9 cellular contexts compared by ENCODE assay signal in the genomic region with DNA sequence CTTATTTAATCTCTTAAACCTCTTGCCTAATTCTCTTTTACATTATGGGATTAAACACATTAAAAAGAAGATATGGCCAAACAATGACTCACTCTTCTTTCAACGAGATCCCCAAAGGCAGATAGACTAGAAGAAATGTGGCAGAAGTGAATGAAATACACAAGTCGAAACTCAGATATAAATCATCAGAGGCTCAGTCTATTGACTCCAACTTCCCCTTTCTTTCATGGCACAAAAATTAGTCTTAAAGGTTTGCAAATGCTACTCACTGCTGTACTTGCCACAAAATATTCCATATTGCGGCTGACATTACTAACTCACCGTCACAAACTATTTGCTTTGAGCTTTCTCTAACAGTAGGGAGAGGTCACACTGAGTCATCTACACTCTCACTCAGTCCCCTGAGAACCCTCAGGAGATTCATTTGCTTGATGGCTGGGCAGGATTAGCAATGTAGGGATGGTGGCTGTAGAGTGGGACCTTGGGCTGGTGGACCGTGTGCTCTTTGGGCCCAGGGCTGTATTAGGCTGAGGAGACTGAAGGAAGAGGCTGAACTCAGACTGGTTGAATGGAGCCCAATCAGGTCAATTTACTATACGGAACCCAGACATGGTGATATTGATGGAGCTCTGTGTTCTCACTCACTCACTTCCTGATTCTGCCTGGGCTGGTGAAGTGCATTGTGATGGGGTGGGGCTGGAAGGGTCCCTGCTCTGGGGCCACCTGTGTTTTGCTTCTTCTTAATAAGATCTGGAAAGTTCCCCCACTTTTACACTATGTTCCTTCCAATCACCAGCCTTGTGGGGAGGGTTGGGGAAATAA. TPM values are rescaled to one million over a fixed set of nuclear protein-coding genes. Genes with fewer than 3 reads are reported as not detected.
A peak's percentile ranks its signal among the peaks of the same experiment; 100 is the strongest.
DNase-seq lines count a peak whose midpoint lies in the region; ATAC-seq and TF ChIP-seq lines count a peak whose summit lies in the region.
"Had no signal": no experiment of that assay in that cellular context is flagged by ENCODE, and none has a peak within 500 bp of the region (broad histone marks: within the 10 kb centered on the region; RNA-seq: fewer than 3 reads in every experiment).

No MANE protein-coding gene starts in this region.

- H3K4me3 ChIP-seq in epithelial cell of esophagus (ENCODE audit: low read length) (no peak overlapping the region), heart left ventricle (no peak overlapping the region)

- H3K9me3 ChIP-seq in heart left ventricle, result peaks cover 0 to 13% (median 0%) of the 10 kb centered on the region in 12 donors
- H3K9me3 ChIP-seq: neutrophil had no signal

- no peaks in the 10 kb centered on the region for H3K27me3 ChIP-seq in heart left ventricle
- H3K27me3 ChIP-seq: neutrophil had no signal

- DNase-seq in GM04504 (ENCODE audit: low read depth) (peak; percentile 60), NAMALWA (ENCODE audit: low spot score) (peak; percentile 11), epithelial cell of esophagus (ENCODE audit: low read depth) (peak; percentile 90), heart left ventricle (no peak), NCI-H128 (lab: John Stamatoyannopoulos, UW; ENCODE audit: unreplicated experiment) (no peak), iPS-NIHi7 (ENCODE audit: extremely low spot score) (no peak)

- no peak for TF ChIP-seq POLR2A in heart left ventricle (IDR thresholded peaks at IDR 0.05)

- no peak for TF ChIP-seq CTCF in epithelial cell of esophagus (IDR thresholded peaks at IDR 0.05; ENCODE audit: insufficient read depth, low read depth, low read length, missing control alignments)
- no peak for TF ChIP-seq CTCF in heart left ventricle (IDR thresholded peaks at IDR 0.05)

- no peaks in the 10 kb centered on the region for H3K36me3 ChIP-seq in heart left ventricle
- H3K36me3 ChIP-seq: neutrophil had no signal

- intact Hi-C loops in heart left ventricle (cut with DNase I), result no loop called here

- whole genome bisulfite sequencing in heart left ventricle, 4 donors, result 81 to 88% (median 85%) methylated on average over 6 of the region's 6 CpGs

- H3K4me1 ChIP-seq in heart left ventricle, result no peaks in the 10 kb centered on the region

- no peak overlapping the region for H3K27ac ChIP-seq in heart left ventricle
- H3K27ac ChIP-seq: neutrophil had no signal

- ATAC-seq in GM21619 (IDR thresholded peaks at IDR 0.05; ENCODE audit: unreplicated experiment) (peak; percentile 67), HG02588 (IDR thresholded peaks at IDR 0.05; ENCODE audit: unreplicated experiment) (no peak), heart left ventricle (no peak)

RNA-seq across cellular contexts. Expression of gene UBR2, which starts 42.8 kb away (rescaled TPM):
- 10 to 100 TPM; 27.3 to 35.9 (median 30.2) TPM for total RNA-seq in heart left ventricle
- polyA plus RNA-seq in heart left ventricle, result 10 to 100 TPM in 1 of 2 donors, 1 to 10 TPM in 1; 9.9 to 12.1 TPM

Comparison
In these comparisons a context has a peak if more than half of its experiments do, and no peak if none do; other contexts are left out.
1. DNase-seq: peak in GM04504 (single experiment), NAMALWA (single experiment) and epithelial cell of esophagus (single experiment); none in heart left ventricle (0 of 5), NCI-H128 (single experiment) and iPS-NIHi7 (single experiment).